ENCODE assay signal across 13 cellular contexts in the genomic region with DNA sequence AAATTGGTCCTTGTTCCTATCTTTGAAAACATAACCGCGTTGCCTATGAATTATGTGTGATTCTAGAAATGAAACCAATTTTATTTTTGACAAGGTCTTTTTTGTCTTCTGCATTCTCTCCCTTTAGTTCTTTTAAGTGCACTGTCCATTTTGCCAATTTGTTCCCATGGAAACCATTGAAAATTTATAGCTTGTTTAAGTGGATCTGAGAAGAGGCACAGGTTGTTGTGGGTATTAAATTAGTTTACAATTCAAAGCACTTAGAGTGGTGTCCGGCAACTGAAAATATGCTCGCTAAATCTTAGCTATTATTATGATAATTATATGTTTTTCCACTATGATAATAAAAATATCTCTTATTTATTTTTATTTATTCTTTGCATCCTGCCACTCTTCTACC.
DNase-seq lines count a peak whose midpoint lies in the region; ATAC-seq lines count a peak whose summit lies in the region.
"Had no signal": no experiment of that assay in that cellular context is flagged by ENCODE, and none has a peak within 500 bp of the region (broad histone marks: within the 10 kb centered on the region; RNA-seq: fewer than 3 reads in every experiment).

No MANE protein-coding gene starts in this region.

- ATAC-seq in GM21528 (IDR thresholded peaks at IDR 0.05; ENCODE audit: low FRiP score, unreplicated experiment), result no peak
- ATAC-seq: PC-3 had no signal

- DNase-seq in DMS153 (lab: John Stamatoyannopoulos, UW) (peak; percentile 55), NCI-H1105 (lab: John Stamatoyannopoulos, UW) (peak; percentile 36), NCI-H187 treated with DMSO at 0.1 percent for 48 hours (lab: John Stamatoyannopoulos, UW) (peak; percentile 60), SK-N-DZ (ENCODE audit: low spot score) (peak; percentile 66), OCI-M1 (lab: John Stamatoyannopoulos, UW) (no peak)
- no peak for DNase-seq in activated CD4-positive, CD25-positive, alpha-beta regulatory T cell (lab: John Stamatoyannopoulos, UW)
- DNase-seq: DMS 273 treated with DMSO at 0.1 percent for 48 hours, H9, MG63, PC-3, SJCRH30, T-helper 2 cell had no signal

Comparison
In these comparisons a context has a peak if more than half of its experiments do, and no peak if none do; other contexts are left out.
1. DNase-seq: peak in DMS153 (single experiment), NCI-H1105 (single experiment), NCI-H187 treated with DMSO at 0.1 percent for 48 hours (single experiment) and SK-N-DZ (single experiment); none in OCI-M1 (single experiment) and activated CD4-positive, CD25-positive, alpha-beta regulatory T cell (0 of 4).